ENCODE assay signal across 19 cellular contexts in genomic region chr3:35670408-35670807, GRCh38. TPM values are rescaled to one million over a fixed set of nuclear protein-coding genes. Genes with fewer than 3 reads are reported as not detected.
DNase-seq lines count a peak whose midpoint lies in the region; ATAC-seq and TF ChIP-seq lines count a peak whose summit lies in the region.
"Had no signal": no experiment of that assay in that cellular context is flagged by ENCODE, and none has a peak within 500 bp of the region (broad histone marks: within the 10 kb centered on the region; RNA-seq: fewer than 3 reads in every experiment).

No MANE protein-coding gene starts in this region.

- H3K4me3 ChIP-seq in BLaER1 treated with 17β-estradiol and CSF1 and Interleukin-3, amounts not matched to agents 10 nM and 100 nM, result no peak overlapping the region
- H3K4me3 ChIP-seq in OCI-LY3 (ENCODE audit: low read length) (peak overlapping the region; percentile 45), dorsolateral prefrontal cortex (peak overlapping the region in 34 of 59 donors; percentile 1 to 47 (median 22)), psoas muscle (no peak overlapping the region), tibial artery (no peak overlapping the region), thyroid gland (replicated peaks in 1 of 3) (no peak overlapping the region)

- H3K27ac Mint-ChIP-seq in immature natural killer cell, result no peak overlapping the region
- H3K27ac Mint-ChIP-seq in activated T-helper 17 cell treated with anti-CD3 and anti-CD28 coated beads, Interleukin-2, amount 50 U/mL, for 72 hours, result no peak overlapping the region

- WGBS in psoas muscle, 3 donors, result 27 to 45% (median 31%) methylated on average over 6 of the region's 6 CpGs
- WGBS in thyroid gland, 2 donors, result 87 to 89% methylated on average over 6 of the region's 6 CpGs

- peak in 3 of 10 donors; percentile 33 to 60 (median 38) for DNase-seq in dorsolateral prefrontal cortex
- no peak for DNase-seq in psoas muscle
- no peak for DNase-seq in immature natural killer cell
- no peak for DNase-seq in tibial artery
- DNase-seq in thyroid gland, result no peak
- DNase-seq: COR-L47; H7; IMR-90; Kasumi-1; MM.1S; NCI-H1105 treated with DMSO at 0.1 percent for 48 hours; NK-92 treated with Interleukin-12 subunit alpha and Interleukin-12 subunit beta, amount 100 ng/mL, for 24 hours; PC-3 had no signal

- H3K79me2 ChIP-seq in OCI-LY3 (ENCODE audit: low read length), result no peaks in the 10 kb centered on the region

- H3K4me2 ChIP-seq in BLaER1 treated with 17β-estradiol and CSF1 and Interleukin-3, amounts not matched to agents 10 nM and 100 nM, result peak overlapping the region in 9 of 11 experiments; percentile 4 to 61 (median 44); a peak in 13 of 22 replicates
- H3K4me2 ChIP-seq in OCI-LY3 (ENCODE audit: low read length), result peak overlapping the region; percentile 59

- H3K36me3 ChIP-seq in BLaER1 treated with 17β-estradiol and CSF1 and Interleukin-3, amounts not matched to agents 10 nM and 100 nM, result peaks cover 0 to 30% (median 0%) of the 10 kb centered on the region in 11 experiments; a peak in 4 of 22 replicates
- H3K36me3 ChIP-seq in OCI-LY3 (replicated peaks; ENCODE audit: low read depth, low read length) (no peaks in the 10 kb centered on the region), psoas muscle (ENCODE audit: insufficient read depth in 1 of 2, low read depth in 1 of 2) (peaks cover 0 to 34% of the 10 kb centered on the region in 2 donors), tibial artery (no peaks in the 10 kb centered on the region), thyroid gland (no peaks in the 10 kb centered on the region)

- H3K4me1 Mint-ChIP-seq in immature natural killer cell, result no peaks in the 10 kb centered on the region
- no peaks in the 10 kb centered on the region for H3K4me1 Mint-ChIP-seq in activated T-helper 17 cell treated with anti-CD3 and anti-CD28 coated beads, Interleukin-2, amount 50 U/mL, for 72 hours

- H3K27ac ChIP-seq in BLaER1 treated with 17β-estradiol and CSF1 and Interleukin-3, amounts not matched to agents 10 nM and 100 nM, result peak overlapping the region in 1 of 11 experiments; percentile 8; a peak in 2 of 22 replicates
- H3K27ac ChIP-seq in OCI-LY3 (ENCODE audit: low read length) (no peak overlapping the region), dorsolateral prefrontal cortex (peak overlapping the region in 57 of 59 donors; percentile 23 to 91 (median 80)), psoas muscle (peak overlapping the region; percentile 51), tibial artery (no peak overlapping the region), thyroid gland (no peak overlapping the region)
- H3K27ac ChIP-seq: C4-2B, RWPE1 had no signal

- H3K9me3 Mint-ChIP-seq in immature natural killer cell, result peaks cover 0 to 18% (median 10%) of the 10 kb centered on the region in 6 donors
- H3K9me3 Mint-ChIP-seq in activated T-helper 17 cell treated with anti-CD3 and anti-CD28 coated beads, Interleukin-2, amount 50 U/mL, for 72 hours, result peaks cover 4% of the 10 kb centered on the region

- peak overlapping the region; percentile 54 for H2AFZ ChIP-seq in OCI-LY3 (ENCODE audit: low read depth, low read length)

- H3K9me3 ChIP-seq in BLaER1 treated with 17β-estradiol and CSF1 and Interleukin-3, amounts not matched to agents 10 nM and 100 nM (replicated peaks in 1 of 11), result peaks cover 0 to 5% (median 0%) of the 10 kb centered on the region in 11 experiments; a peak in 1 of 22 replicates
- H3K9me3 ChIP-seq in OCI-LY3 (ENCODE audit: insufficient read depth, low read length) (no peaks in the 10 kb centered on the region; the same call in 1 of the 2 replicates), psoas muscle (no peaks in the 10 kb centered on the region), tibial artery (no peaks in the 10 kb centered on the region), thyroid gland (no peaks in the 10 kb centered on the region)

- TF ChIP-seq CTCF in OCI-LY3 (IDR thresholded peaks at IDR 0.05; ENCODE audit: low read depth, low read length) (no peak), dorsolateral prefrontal cortex (IDR thresholded peaks at IDR 0.05 in 54 of 56, conservative IDR thresholded peaks at IDR 0.05 in 2 of 56; ENCODE audit: low read depth in 1 of 56, partially characterized antibody in 56 of 56) (peak in 1 of 56 donors; percentile 3), psoas muscle (IDR thresholded peaks at IDR 0.05) (no peak), tibial artery (IDR thresholded peaks at IDR 0.05) (no peak), thyroid gland (IDR thresholded peaks at IDR 0.05) (no peak)

- no peaks in the 10 kb centered on the region for H3K36me3 Mint-ChIP-seq in immature natural killer cell
- H3K36me3 Mint-ChIP-seq in activated T-helper 17 cell treated with anti-CD3 and anti-CD28 coated beads, Interleukin-2, amount 50 U/mL, for 72 hours (ENCODE audit: low read depth), result no peaks in the 10 kb centered on the region

- H3K4me3 Mint-ChIP-seq in immature natural killer cell, result no peak overlapping the region
- H3K4me3 Mint-ChIP-seq in activated T-helper 17 cell treated with anti-CD3 and anti-CD28 coated beads, Interleukin-2, amount 50 U/mL, for 72 hours, result no peak overlapping the region

- peaks cover 5 to 80% (median 53%) of the 10 kb centered on the region in 10 experiments for H3K4me1 ChIP-seq in BLaER1 treated with 17β-estradiol and CSF1 and Interleukin-3, amounts not matched to agents 10 nM and 100 nM
- H3K4me1 ChIP-seq in OCI-LY3 (ENCODE audit: low read length), result peaks cover 43% of the 10 kb centered on the region
- peaks cover 40% of the 10 kb centered on the region for H3K4me1 ChIP-seq in psoas muscle
- peaks cover 0 to 5% (median 0%) of the 10 kb centered on the region in 4 donors for H3K4me1 ChIP-seq in tibial artery
- H3K4me1 ChIP-seq in thyroid gland, result no peaks in the 10 kb centered on the region

- intact Hi-C loops in dorsolateral prefrontal cortex (cut with DNase I), result no loop called here
- intact Hi-C loops in psoas muscle (cut with DNase I), result no loop called here
- intact Hi-C loops in tibial artery (cut with DNase I; ENCODE audit: low total_unique reads), result no loop called here
- intact Hi-C loops in thyroid gland (cut with DNase I), result no loop called here

- no peak for TF ChIP-seq POLR2A in thyroid gland (IDR thresholded peaks at IDR 0.05)

- peak; percentile 41 to 70 (median 54) for ATAC-seq in psoas muscle
- ATAC-seq in activated T-helper 17 cell treated with anti-CD3 and anti-CD28 coated beads, Interleukin-2, amount 50 U/mL, for 72 hours (replicated peaks), result no peak
- ATAC-seq: PC-3 had no signal

- H3K27me3 ChIP-seq in BLaER1 treated with 17β-estradiol and CSF1 and Interleukin-3, amounts not matched to agents 10 nM and 100 nM, result no peaks in the 10 kb centered on the region
- H3K27me3 ChIP-seq in OCI-LY3 (ENCODE audit: low read depth, low read length), result no peaks in the 10 kb centered on the region
- H3K27me3 ChIP-seq in dorsolateral prefrontal cortex, result no peaks in the 10 kb centered on the region
- H3K27me3 ChIP-seq in psoas muscle (ENCODE audit: insufficient read depth in 3 of 3, low read length in 2 of 3), result no peaks in the 10 kb centered on the region
- H3K27me3 ChIP-seq in tibial artery, result no peaks in the 10 kb centered on the region
- H3K27me3 ChIP-seq in thyroid gland, result no peaks in the 10 kb centered on the region

- no peaks in the 10 kb centered on the region for H3K27me3 Mint-ChIP-seq in immature natural killer cell (ENCODE audit: low read depth in 3 of 3)
- H3K27me3 Mint-ChIP-seq in activated T-helper 17 cell treated with anti-CD3 and anti-CD28 coated beads, Interleukin-2, amount 50 U/mL, for 72 hours, result no peaks in the 10 kb centered on the region

- H4K20me1 ChIP-seq in BLaER1 treated with 17β-estradiol and CSF1 and Interleukin-3, amounts not matched to agents 10 nM and 100 nM, result peaks cover 0 to 3% (median 0%) of the 10 kb centered on the region in 11 experiments; a peak in 1 of 22 replicates
- no peaks in the 10 kb centered on the region for H4K20me1 ChIP-seq in OCI-LY3 (ENCODE audit: insufficient read depth, low read length)

- no peak overlapping the region for H3K9ac ChIP-seq in BLaER1 treated with 17β-estradiol and CSF1 and Interleukin-3, amounts not matched to agents 10 nM and 100 nM
- 0 out of 2 replicates have a peak overlapping the region, but pooled peaks have one; percentile 5 for H3K9ac ChIP-seq in OCI-LY3 (ENCODE audit: low read length)

RNA-seq across cellular contexts. Expression of gene ARPP21, which starts 31.1 kb away (rescaled TPM):
- 100 to 1,000 TPM in 116 of 120 experiments, 10 to 100 TPM in 4; 77.6 to 293 (median 180) TPM for total RNA-seq in dorsolateral prefrontal cortex
- 100 to 1,000 TPM in 3 of 4 donors, 10 to 100 TPM in 1; 99.6 to 336 (median 123) TPM for total RNA-seq in psoas muscle
- polyA plus RNA-seq in psoas muscle, result 100 to 1,000 TPM in 1 of 3 donors, 10 to 100 TPM in 2; 86.4 to 101 (median 99.9) TPM
- not detected for polyA plus RNA-seq in immature natural killer cell
- not detected for total RNA-seq in activated T-helper 17 cell treated with anti-CD3 and anti-CD28 coated beads, Interleukin-2, amount 50 U/mL, for 72 hours
- total RNA-seq in thyroid gland, result not detected
- total RNA-seq: H7, HT-29, IMR-90, PC-3 had no signal
- polyA plus RNA-seq: IMR-90 had no signal

Comparison
In these comparisons a context has a peak if more than half of its experiments do, and no peak if none do; other contexts are left out.
1. H3K27ac ChIP-seq: peak in dorsolateral prefrontal cortex (57 of 59) and psoas muscle (single experiment); none in OCI-LY3 (single experiment), tibial artery (0 of 2) and thyroid gland (0 of 3).
2. H3K4me3 ChIP-seq: peak in OCI-LY3 (single experiment) and dorsolateral prefrontal cortex (34 of 59); none in BLaER1 treated with 17β-estradiol and CSF1 and Interleukin-3, amounts not matched to agents 10 nM and 100 nM (0 of 10), psoas muscle (single experiment), tibial artery (0 of 2) and thyroid gland (0 of 3).
3. RNA of gene ARPP21, which starts 31.1 kb away (total RNA-seq): 77.6 to 293 TPM in dorsolateral prefrontal cortex and 99.6 to 336 TPM in psoas muscle; not detected in activated T-helper 17 cell treated with anti-CD3 and anti-CD28 coated beads, Interleukin-2, amount 50 U/mL, for 72 hours and not detected in thyroid gland; every median in the first group is over 10 times any median in the second.